ENCODE assay signal across 2 cellular contexts in the genomic region with DNA sequence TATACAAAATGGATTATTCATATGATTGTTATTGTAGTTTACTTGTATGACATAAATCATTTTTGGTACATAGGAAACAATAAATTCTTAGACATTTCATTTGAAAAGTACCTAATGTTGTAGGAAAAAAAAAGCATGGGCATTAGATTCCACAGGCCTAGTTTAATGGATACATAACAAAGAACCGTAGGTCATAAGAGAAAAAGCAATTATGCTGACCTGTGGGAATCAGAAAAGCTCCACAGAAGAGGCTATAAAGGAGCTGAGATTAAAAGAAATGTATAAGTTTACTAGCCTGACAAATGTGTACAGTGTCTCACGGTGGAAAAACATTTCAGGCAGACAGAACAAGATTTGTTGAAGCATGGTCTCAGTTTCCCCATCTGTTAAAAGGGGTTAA.
TF ChIP-seq lines count a peak whose summit lies in the region.

No MANE protein-coding gene starts in this region.

TF ChIP-seq in IMR-90, 13 proteins besides CTCF, POLR2A, EP300 and RAD21:
- TF ChIP-seq MAFK (IDR thresholded peaks at IDR 0.05; ENCODE audit: low read depth, low read length) (peak; percentile 36; the same call in 1 of the 2 replicates), RCOR1 (IDR thresholded peaks at IDR 0.05; ENCODE audit: insufficient replicate concordance, low read length) (no peak)

TF ChIP-seq in GM12878, 131 proteins besides CTCF, POLR2A, EP300 and RAD21:
- no peak for TF ChIP-seq IRF3 (IDR thresholded peaks at IDR 0.05)
- no peak for TF ChIP-seq EZH2 (IDR thresholded peaks at IDR 0.05; ENCODE audit: borderline replicate concordance, control insufficient read depth, low read depth, low read length)
- TF ChIP-seq KAT2A (conservative IDR thresholded peaks at IDR 0.05; ENCODE audit: control insufficient read depth, low read depth, low read length): no peak
- no peak for TF ChIP-seq GABPA (IDR thresholded peaks at IDR 0.05; ENCODE audit: low read depth)
- no peak for TF ChIP-seq RELA (IDR thresholded peaks at IDR 0.05; ENCODE audit: borderline replicate concordance, partially characterized antibody)
- TF ChIP-seq CREB1 (IDR thresholded peaks at IDR 0.05; ENCODE audit: low read depth): no peak
- TF ChIP-seq POLR2AphosphoS5 (IDR thresholded peaks at IDR 0.05; ENCODE audit: low read length): no peak
- no peak for TF ChIP-seq CHD4 (IDR thresholded peaks at IDR 0.05)
- TF ChIP-seq, protein P1, sequence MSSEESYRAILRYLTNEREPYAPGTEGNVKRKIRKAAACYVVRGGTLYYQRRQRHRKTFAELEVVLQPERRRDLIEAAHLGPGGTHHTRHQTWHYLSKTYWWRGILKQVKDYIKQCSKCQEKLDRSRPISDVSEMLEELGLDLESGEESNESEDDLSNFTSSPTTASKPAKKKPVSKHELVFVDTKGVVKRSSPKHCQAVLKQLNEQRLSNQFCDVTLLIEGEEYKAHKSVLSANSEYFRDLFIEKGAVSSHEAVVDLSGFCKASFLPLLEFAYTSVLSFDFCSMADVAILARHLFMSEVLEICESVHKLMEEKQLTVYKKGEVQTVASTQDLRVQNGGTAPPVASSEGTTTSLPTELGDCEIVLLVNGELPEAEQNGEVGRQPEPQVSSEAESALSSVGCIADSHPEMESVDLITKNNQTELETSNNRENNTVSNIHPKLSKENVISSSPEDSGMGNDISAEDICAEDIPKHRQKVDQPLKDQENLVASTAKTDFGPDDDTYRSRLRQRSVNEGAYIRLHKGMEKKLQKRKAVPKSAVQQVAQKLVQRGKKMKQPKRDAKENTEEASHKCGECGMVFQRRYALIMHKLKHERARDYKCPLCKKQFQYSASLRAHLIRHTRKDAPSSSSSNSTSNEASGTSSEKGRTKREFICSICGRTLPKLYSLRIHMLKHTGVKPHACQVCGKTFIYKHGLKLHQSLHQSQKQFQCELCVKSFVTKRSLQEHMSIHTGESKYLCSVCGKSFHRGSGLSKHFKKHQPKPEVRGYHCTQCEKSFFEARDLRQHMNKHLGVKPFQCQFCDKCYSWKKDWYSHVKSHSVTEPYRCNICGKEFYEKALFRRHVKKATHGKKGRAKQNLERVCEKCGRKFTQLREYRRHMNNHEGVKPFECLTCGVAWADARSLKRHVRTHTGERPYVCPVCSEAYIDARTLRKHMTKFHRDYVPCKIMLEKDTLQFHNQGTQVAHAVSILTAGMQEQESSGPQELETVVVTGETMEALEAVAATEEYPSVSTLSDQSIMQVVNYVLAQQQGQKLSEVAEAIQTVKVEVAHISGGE (CRISPR knock-in tag; IDR thresholded peaks at IDR 0.05): no peak
- TF ChIP-seq ATF7 (IDR thresholded peaks at IDR 0.05; ENCODE audit: low read depth): no peak
- TF ChIP-seq, protein P2, sequence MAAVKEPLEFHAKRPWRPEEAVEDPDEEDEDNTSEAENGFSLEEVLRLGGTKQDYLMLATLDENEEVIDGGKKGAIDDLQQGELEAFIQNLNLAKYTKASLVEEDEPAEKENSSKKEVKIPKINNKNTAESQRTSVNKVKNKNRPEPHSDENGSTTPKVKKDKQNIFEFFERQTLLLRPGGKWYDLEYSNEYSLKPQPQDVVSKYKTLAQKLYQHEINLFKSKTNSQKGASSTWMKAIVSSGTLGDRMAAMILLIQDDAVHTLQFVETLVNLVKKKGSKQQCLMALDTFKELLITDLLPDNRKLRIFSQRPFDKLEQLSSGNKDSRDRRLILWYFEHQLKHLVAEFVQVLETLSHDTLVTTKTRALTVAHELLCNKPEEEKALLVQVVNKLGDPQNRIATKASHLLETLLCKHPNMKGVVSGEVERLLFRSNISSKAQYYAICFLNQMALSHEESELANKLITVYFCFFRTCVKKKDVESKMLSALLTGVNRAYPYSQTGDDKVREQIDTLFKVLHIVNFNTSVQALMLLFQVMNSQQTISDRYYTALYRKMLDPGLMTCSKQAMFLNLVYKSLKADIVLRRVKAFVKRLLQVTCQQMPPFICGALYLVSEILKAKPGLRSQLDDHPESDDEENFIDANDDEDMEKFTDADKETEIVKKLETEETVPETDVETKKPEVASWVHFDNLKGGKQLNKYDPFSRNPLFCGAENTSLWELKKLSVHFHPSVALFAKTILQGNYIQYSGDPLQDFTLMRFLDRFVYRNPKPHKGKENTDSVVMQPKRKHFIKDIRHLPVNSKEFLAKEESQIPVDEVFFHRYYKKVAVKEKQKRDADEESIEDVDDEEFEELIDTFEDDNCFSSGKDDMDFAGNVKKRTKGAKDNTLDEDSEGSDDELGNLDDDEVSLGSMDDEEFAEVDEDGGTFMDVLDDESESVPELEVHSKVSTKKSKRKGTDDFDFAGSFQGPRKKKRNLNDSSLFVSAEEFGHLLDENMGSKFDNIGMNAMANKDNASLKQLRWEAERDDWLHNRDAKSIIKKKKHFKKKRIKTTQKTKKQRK (IDR thresholded peaks at IDR 0.05; ENCODE audit: low read depth, low read length): no peak
- no peak for TF ChIP-seq LARP7 (IDR thresholded peaks at IDR 0.05)
- no peak for TF ChIP-seq CEBPB (IDR thresholded peaks at IDR 0.05; ENCODE audit: borderline replicate concordance in 1 of 2, low read depth in 2 of 2, low read length in 2 of 2)
- TF ChIP-seq ELK1 (IDR thresholded peaks at IDR 0.05; ENCODE audit: low read depth, low read length): no peak
- TF ChIP-seq PAX5 (IDR thresholded peaks at IDR 0.05; ENCODE audit: borderline replicate concordance, low read depth, low read length): no peak
- no peak for TF ChIP-seq ZNF622 (IDR thresholded peaks at IDR 0.05)
- no peak for TF ChIP-seq RFX5 (IDR thresholded peaks at IDR 0.05; ENCODE audit: low read depth, low read length)
- no peak for TF ChIP-seq NFXL1 (IDR thresholded peaks at IDR 0.05; ENCODE audit: borderline replicate concordance)
- no peak for TF ChIP-seq SMAD5 (IDR thresholded peaks at IDR 0.05; ENCODE audit: low read depth)
